Comparison of ENCODE assay signal across 11 cellular contexts in the genomic region with DNA sequence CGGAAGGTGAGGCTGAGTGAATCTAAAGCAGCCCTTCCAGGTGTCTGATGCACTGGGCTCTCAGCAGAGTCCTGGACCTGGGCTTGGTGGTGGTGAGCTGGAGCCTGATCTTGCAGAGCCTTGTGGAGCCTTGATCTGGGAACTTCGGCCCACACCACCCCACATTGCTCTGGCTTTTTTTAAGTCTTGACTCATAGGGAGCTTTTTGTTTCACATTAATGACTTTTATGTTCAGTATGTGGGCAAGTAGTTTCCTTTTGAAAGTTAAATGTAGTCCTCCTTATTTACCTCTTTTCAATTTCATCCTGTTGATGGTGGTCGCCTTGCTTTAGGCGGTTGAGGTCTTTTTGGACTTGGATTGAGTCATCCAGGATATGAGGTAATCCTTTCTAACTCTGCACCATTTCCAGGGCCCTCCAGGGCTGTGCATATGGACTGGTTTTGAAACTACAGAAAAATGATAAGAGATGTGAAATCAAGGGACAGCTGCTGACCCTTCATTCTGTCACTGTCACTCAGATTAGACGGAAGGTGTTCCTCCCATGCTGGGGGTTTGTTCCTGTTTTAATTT. TPM values are rescaled to one million over a fixed set of nuclear protein-coding genes. Genes with fewer than 3 reads are reported as not detected.
DNase-seq lines count a peak whose midpoint lies in the region; ATAC-seq and TF ChIP-seq lines count a peak whose summit lies in the region.
"Had no signal": no experiment of that assay in that cellular context is flagged by ENCODE, and none has a peak within 500 bp of the region (broad histone marks: within the 10 kb centered on the region; RNA-seq: fewer than 3 reads in every experiment).

No MANE protein-coding gene starts in this region.

- no peak overlapping the region for H3K4me3 ChIP-seq in breast epithelium
- H3K4me3 ChIP-seq in gastroesophageal sphincter: no peak overlapping the region
- H3K4me3 ChIP-seq: SK-N-MC had no signal

- no peaks in the 10 kb centered on the region for H3K36me3 Mint-ChIP-seq in MCF 10A (ENCODE audit: insufficient read depth, unreplicated experiment)
- H3K36me3 Mint-ChIP-seq in activated CD4-positive, alpha-beta memory T cell treated with anti-CD3 and anti-CD28 coated beads, Interleukin-2, amount 10 ng/mL, durations not matched to agents 7 days and 5 days (ENCODE audit: low read depth): no peaks in the 10 kb centered on the region

- peak; percentile 80 for ATAC-seq in HG03039 (IDR thresholded peaks at IDR 0.05; ENCODE audit: unreplicated experiment)
- ATAC-seq in stimulated activated naive CD8-positive, alpha-beta T cell treated with anti-CD3 and anti-CD28 coated beads, Interleukin-15, amount 100 ng/mL, for 72 hours: peak; percentile 98
- no peak for ATAC-seq in gastroesophageal sphincter

- POLR2A ChIA-PET in MCF 10A (lab: Yijun Ruan, JAX): no interaction called here
- POLR2A ChIA-PET in activated CD4-positive, alpha-beta memory T cell treated with anti-CD3 and anti-CD28 coated beads, Interleukin-2, amount 10 ng/mL, durations not matched to agents 7 days and 5 days (lab: Charles Lee): interaction anchor here (1.5 to 2.1 kb wide), 3 partner anchors 13 to 15 kb away, joined by 5 to 8 read pairs (median 5); partner anchors contain the start of gene CASP7

- no TSS peak for BruUV-seq in MCF 10A (replicated peaks; lab: Mats Ljungman, UMichigan)

- no peak for TF ChIP-seq EP300 in gastroesophageal sphincter (IDR thresholded peaks at IDR 0.05)

- WGBS in gastroesophageal sphincter (ENCODE audit: low coverage in 1 of 2), 2 donors: 45 to 96% methylated on average over 4 to 5 of the region's 5 CpGs

- H3K27me3 Mint-ChIP-seq in MCF 10A (ENCODE audit: insufficient read depth, unreplicated experiment): peaks cover 12% of the 10 kb centered on the region
- peaks cover 20% of the 10 kb centered on the region for H3K27me3 Mint-ChIP-seq in activated CD4-positive, alpha-beta memory T cell treated with anti-CD3 and anti-CD28 coated beads, Interleukin-2, amount 10 ng/mL, durations not matched to agents 7 days and 5 days
- peaks cover 16% of the 10 kb centered on the region for H3K27me3 Mint-ChIP-seq in stimulated activated naive CD8-positive, alpha-beta T cell treated with anti-CD3 and anti-CD28 coated beads, Interleukin-15, amount 100 ng/mL, for 72 hours

- H3K36me3 ChIP-seq in breast epithelium (no peaks in the 10 kb centered on the region), gastroesophageal sphincter (no peaks in the 10 kb centered on the region)

- intact Hi-C loops in breast epithelium (cut with DNase I; ENCODE audit: low total_unique reads): no loop called here
- intact Hi-C loops in MCF 10A (cut with micrococcal nuclease): no loop called here

- CTCF ChIA-PET in MCF 10A (lab: Yijun Ruan, JAX): no interaction called here
- CTCF ChIA-PET in activated CD4-positive, alpha-beta memory T cell treated with anti-CD3 and anti-CD28 coated beads, Interleukin-2, amount 10 ng/mL, durations not matched to agents 7 days and 5 days (lab: Charles Lee): interaction anchor here (1.4 kb wide), 1 partner anchor 12 kb away, joined by 3 read pairs; no protein-coding TSS in a partner anchor

- H3K4me1 ChIP-seq in breast epithelium (no peaks in the 10 kb centered on the region), gastroesophageal sphincter (no peaks in the 10 kb centered on the region)

- H3K27ac Mint-ChIP-seq in MCF 10A (ENCODE audit: low read depth, unreplicated experiment): no peak overlapping the region
- peak overlapping the region; percentile 24 for H3K27ac Mint-ChIP-seq in activated CD4-positive, alpha-beta memory T cell treated with anti-CD3 and anti-CD28 coated beads, Interleukin-2, amount 10 ng/mL, durations not matched to agents 7 days and 5 days
- H3K27ac Mint-ChIP-seq in stimulated activated naive CD8-positive, alpha-beta T cell treated with anti-CD3 and anti-CD28 coated beads, Interleukin-15, amount 100 ng/mL, for 72 hours: peak overlapping the region; percentile 93 to 94

- H3K27me3 ChIP-seq in breast epithelium (no peaks in the 10 kb centered on the region), gastroesophageal sphincter (no peaks in the 10 kb centered on the region)

- no peak for DNase-seq in breast epithelium (ENCODE audit: low spot score in 2 of 2)
- no peak for DNase-seq in MCF 10A (ENCODE audit: unreplicated experiment)
- DNase-seq in activated CD4-positive, alpha-beta memory T cell treated with anti-CD3 and anti-CD28 coated beads, Interleukin-2, amount 10 ng/mL, durations not matched to agents 7 days and 5 days: peak; percentile 44
- peak; percentile 32 to 69 for DNase-seq in stimulated activated naive CD8-positive, alpha-beta T cell treated with anti-CD3 and anti-CD28 coated beads, Interleukin-15, amount 100 ng/mL, for 72 hours
- DNase-seq in T1000 (lab: John Stamatoyannopoulos, UW): no peak
- no peak for DNase-seq in NCI-H345 treated with DMSO at 0.1 percent for 48 hours (lab: John Stamatoyannopoulos, UW; ENCODE audit: unreplicated experiment)
- DNase-seq: cerebellar nuclear complex had no signal

- H3K9me3 ChIP-seq in breast epithelium: peaks cover 0 to 6% of the 10 kb centered on the region in 2 donors
- peaks cover 0 to 12% (median 0%) of the 10 kb centered on the region in 3 donors for H3K9me3 ChIP-seq in gastroesophageal sphincter

- H3K27ac ChIP-seq in breast epithelium: peak overlapping the region; percentile 25 to 71
- no peak overlapping the region for H3K27ac ChIP-seq in gastroesophageal sphincter
- H3K27ac ChIP-seq: C4-2B, SK-N-MC had no signal

- H3K4me1 Mint-ChIP-seq in MCF 10A (ENCODE audit: insufficient read depth, unreplicated experiment): peaks cover 11% of the 10 kb centered on the region
- peaks cover 14% of the 10 kb centered on the region for H3K4me1 Mint-ChIP-seq in activated CD4-positive, alpha-beta memory T cell treated with anti-CD3 and anti-CD28 coated beads, Interleukin-2, amount 10 ng/mL, durations not matched to agents 7 days and 5 days
- H3K4me1 Mint-ChIP-seq in stimulated activated naive CD8-positive, alpha-beta T cell treated with anti-CD3 and anti-CD28 coated beads, Interleukin-15, amount 100 ng/mL, for 72 hours: peaks cover 22% of the 10 kb centered on the region

- TF ChIP-seq POLR2A in breast epithelium (IDR thresholded peaks at IDR 0.05) (no peak), gastroesophageal sphincter (IDR thresholded peaks at IDR 0.05) (no peak)

- H3K9me3 Mint-ChIP-seq in MCF 10A (ENCODE audit: unreplicated experiment): no peaks in the 10 kb centered on the region
- H3K9me3 Mint-ChIP-seq in activated CD4-positive, alpha-beta memory T cell treated with anti-CD3 and anti-CD28 coated beads, Interleukin-2, amount 10 ng/mL, durations not matched to agents 7 days and 5 days: no peaks in the 10 kb centered on the region
- H3K9me3 Mint-ChIP-seq in stimulated activated naive CD8-positive, alpha-beta T cell treated with anti-CD3 and anti-CD28 coated beads, Interleukin-15, amount 100 ng/mL, for 72 hours: peaks cover 7 to 13% of the 10 kb centered on the region in 2 donors

- no peak for TF ChIP-seq CTCF in breast epithelium (IDR thresholded peaks at IDR 0.05)
- no peak for TF ChIP-seq CTCF in MCF 10A (IDR thresholded peaks at IDR 0.05; ENCODE audit: unreplicated experiment)
- TF ChIP-seq CTCF in gastroesophageal sphincter (IDR thresholded peaks at IDR 0.05): no peak

- no peak overlapping the region for H3K4me3 Mint-ChIP-seq in MCF 10A (ENCODE audit: unreplicated experiment)
- no peak overlapping the region for H3K4me3 Mint-ChIP-seq in activated CD4-positive, alpha-beta memory T cell treated with anti-CD3 and anti-CD28 coated beads, Interleukin-2, amount 10 ng/mL, durations not matched to agents 7 days and 5 days
- H3K4me3 Mint-ChIP-seq in stimulated activated naive CD8-positive, alpha-beta T cell treated with anti-CD3 and anti-CD28 coated beads, Interleukin-15, amount 100 ng/mL, for 72 hours: peak overlapping the region; percentile 9 to 11

RNA-seq across cellular contexts. Expression of gene NRAP, which starts 2.9 kb away (rescaled TPM):
- total RNA-seq in breast epithelium: not detected
- total RNA-seq in MCF 10A (2022): not detected in 2 replicates
- total RNA-seq in activated CD4-positive, alpha-beta memory T cell treated with anti-CD3 and anti-CD28 coated beads, Interleukin-2, amount 10 ng/mL, durations not matched to agents 7 days and 5 days: not detected
- under 1 TPM in 1 of 4 donors, not detected in 3; under 0.01 TPM for total RNA-seq in gastroesophageal sphincter

RNA-seq across cellular contexts. Expression of gene CASP7, which starts 12.9 kb away (rescaled TPM):
- total RNA-seq in breast epithelium (10 to 100 TPM; 19.0 to 27.2 (median 24.3) TPM), MCF 10A (2022) (7.4 and 13.7 TPM in 2 replicates), gastroesophageal sphincter (10 to 100 TPM; 13.7 to 29.2 (median 20.1) TPM)
- 10 to 100 TPM; 39.0 to 39.3 TPM for total RNA-seq in activated CD4-positive, alpha-beta memory T cell treated with anti-CD3 and anti-CD28 coated beads, Interleukin-2, amount 10 ng/mL, durations not matched to agents 7 days and 5 days

Comparison
In these comparisons a context has a peak if more than half of its experiments do, and no peak if none do; other contexts are left out.
1. DNase-seq: peak in activated CD4-positive, alpha-beta memory T cell treated with anti-CD3 and anti-CD28 coated beads, Interleukin-2, amount 10 ng/mL, durations not matched to agents 7 days and 5 days (single experiment) and stimulated activated naive CD8-positive, alpha-beta T cell treated with anti-CD3 and anti-CD28 coated beads, Interleukin-15, amount 100 ng/mL, for 72 hours (2 of 2); none in breast epithelium (0 of 2), MCF 10A (single experiment), T1000 (single experiment) and NCI-H345 treated with DMSO at 0.1 percent for 48 hours (single experiment).
2. H3K27ac ChIP-seq: peak in breast epithelium (2 of 2); none in gastroesophageal sphincter (0 of 4).
3. H3K4me3 Mint-ChIP-seq: peak in stimulated activated naive CD8-positive, alpha-beta T cell treated with anti-CD3 and anti-CD28 coated beads, Interleukin-15, amount 100 ng/mL, for 72 hours (2 of 2); none in MCF 10A (single experiment) and activated CD4-positive, alpha-beta memory T cell treated with anti-CD3 and anti-CD28 coated beads, Interleukin-2, amount 10 ng/mL, durations not matched to agents 7 days and 5 days (single experiment).